In genomic region chr5:124738751-124739559, GRCh38 we compare ENCODE assay signal across 11 cellular contexts. TPM values are rescaled to one million over a fixed set of nuclear protein-coding genes. Genes with fewer than 3 reads are reported as not detected.
DNase-seq lines count a peak whose midpoint lies in the region; ATAC-seq, FAIRE-seq and TF ChIP-seq lines count a peak whose summit lies in the region.
"Had no signal": no experiment of that assay in that cellular context is flagged by ENCODE, and none has a peak within 500 bp of the region (broad histone marks: within the 10 kb centered on the region; RNA-seq: fewer than 3 reads in every experiment).

No MANE protein-coding gene starts in this region.

- H3K4me3 ChIP-seq in HEK293 (ENCODE audit: low read depth, low read length), result no peak overlapping the region
- no peak overlapping the region for H3K4me3 ChIP-seq in NT2/D1 (ENCODE audit: insufficient read length, low read depth)
- H3K4me3 ChIP-seq in hepatocyte, result no peak overlapping the region
- no peak overlapping the region for H3K4me3 ChIP-seq in small intestine (ENCODE audit: low read depth in 1 of 2, low read length in 2 of 2)
- no peak overlapping the region for H3K4me3 ChIP-seq in tibial artery
- H3K4me3 ChIP-seq: pancreas had no signal

- no peaks in the 10 kb centered on the region for H4K20me1 ChIP-seq in hepatocyte (ENCODE audit: insufficient read depth, poor library complexity, severe bottlenecking)

- no peak overlapping the region for H3K9ac ChIP-seq in NT2/D1 (ENCODE audit: insufficient read length, low read depth)

- no peak overlapping the region for H2AFZ ChIP-seq in hepatocyte

- TF ChIP-seq CTCF in HEK293 (tag by site-specific recombination; IDR thresholded peaks at IDR 0.05), result no peak
- TF ChIP-seq CTCF in hepatocyte (IDR thresholded peaks at IDR 0.05; ENCODE audit: poor library complexity), result peak; percentile 31
- no peak for TF ChIP-seq CTCF in tibial artery (IDR thresholded peaks at IDR 0.05)

- H3K27me3 ChIP-seq in NT2/D1 (ENCODE audit: insufficient read depth, insufficient read length) (no peaks in the 10 kb centered on the region), hepatocyte (no peaks in the 10 kb centered on the region), small intestine (ENCODE audit: control insufficient read depth in 2 of 2, insufficient read depth in 2 of 2, low read length in 2 of 2) (no peaks in the 10 kb centered on the region), tibial artery (peaks cover 0 to 3% of the 10 kb centered on the region in 2 donors)
- H3K27me3 ChIP-seq: pancreas had no signal

- FAIRE-seq in small intestine (lab: Jason Lieb, UNC), result no peak
- FAIRE-seq: endometrium, pancreas had no signal

- WGBS in hepatocyte (ENCODE audit: low lambda C conversion rate, missing lambda C conversion rate), result 22% methylated on average over 9 of the region's 9 CpGs
- WGBS in small intestine, 3 donors, result 15 to 42% (median 23%) methylated on average over 9 of the region's 9 CpGs

- peak overlapping the region; percentile 99 for H3K27ac ChIP-seq in HEK293 (ENCODE audit: extremely low read depth, low read depth, low read length)
- H3K27ac ChIP-seq in hepatocyte, result peak overlapping the region; percentile 77
- H3K27ac ChIP-seq in small intestine (ENCODE audit: low read depth in 1 of 2, low read length in 1 of 2), result peak overlapping the region; percentile 55 to 56
- H3K27ac ChIP-seq in tibial artery, result no peak overlapping the region

- H3K4me2 ChIP-seq in hepatocyte, result peak overlapping the region; percentile 78

- intact Hi-C loops in tibial artery (cut with DNase I; ENCODE audit: low total_unique reads), result no loop called here

- H3K9me3 ChIP-seq in HEK293 (ENCODE audit: control insufficient read depth, insufficient read depth, low read depth, low read length) (no peaks in the 10 kb centered on the region), NT2/D1 (ENCODE audit: insufficient read depth, low read length) (peaks cover 83% of the 10 kb centered on the region; the same call in 1 of the 2 replicates), hepatocyte (ENCODE audit: low read depth) (no peaks in the 10 kb centered on the region), small intestine (ENCODE audit: control insufficient read depth, low read depth) (no peaks in the 10 kb centered on the region), tibial artery (no peaks in the 10 kb centered on the region)
- H3K9me3 ChIP-seq: pancreas had no signal

- CTCF ChIA-PET in HEK293 (lab: Yijun Ruan, JAX), result interaction anchor here (0.7 to 1.0 kb wide), 2 partner anchors 139 to 1069 kb away, joined by 3 to 4 read pairs; no protein-coding TSS in a partner anchor

- peaks cover 86% of the 10 kb centered on the region for H3K79me2 ChIP-seq in hepatocyte

- H3K4me1 ChIP-seq in HEK293 (ENCODE audit: control insufficient read depth, insufficient read depth, low read length) (peaks cover 73% of the 10 kb centered on the region), NT2/D1 (ENCODE audit: insufficient read depth, insufficient read length) (no peaks in the 10 kb centered on the region), hepatocyte (ENCODE audit: insufficient read depth) (peaks cover 77% of the 10 kb centered on the region), small intestine (ENCODE audit: control insufficient read depth in 2 of 2, insufficient read depth in 1 of 2, low read depth in 1 of 2, low read length in 1 of 2) (peaks cover 6 to 23% of the 10 kb centered on the region in 2 donors), tibial artery (peaks cover 0 to 32% (median 6%) of the 10 kb centered on the region in 4 donors)

- POLR2A ChIA-PET in HEK293 (lab: Yijun Ruan, JAX), result interaction anchor here (0.6 to 1.5 kb wide), 6 partner anchors 10 to 399 kb away, joined by 3 to 7 read pairs (median 4); no protein-coding TSS in a partner anchor

- no peak for ATAC-seq in GM18867 (IDR thresholded peaks at IDR 0.05; ENCODE audit: unreplicated experiment)
- ATAC-seq: pancreas had no signal

- DNase-seq in NT2/D1 (ENCODE audit: low read depth, low spot score) (peak; percentile 80), hepatocyte (ENCODE audit: low spot score) (peak; percentile 63), small intestine (peak; percentile 66), tibial artery (no peak), HK-2 (ENCODE audit: unreplicated experiment) (no peak)
- DNase-seq in stimulated activated naive CD4-positive, alpha-beta T cell (lab: John Stamatoyannopoulos, UW), result no peak
- DNase-seq: NCI-H524 treated with DMSO at 0.1 percent for 48 hours, pancreas had no signal

- H3K36me3 ChIP-seq in HEK293 (ENCODE audit: control insufficient read depth in 2 of 2, insufficient read depth in 1 of 2, low read length in 2 of 2) (no peaks in the 10 kb centered on the region), NT2/D1 (ENCODE audit: insufficient read depth, insufficient read length, low read length) (peaks cover 13% of the 10 kb centered on the region), hepatocyte (replicated peaks; ENCODE audit: insufficient read depth, low read depth) (no peaks in the 10 kb centered on the region), small intestine (ENCODE audit: control insufficient read depth in 2 of 2, insufficient read depth in 2 of 2, low read length in 2 of 2) (no peaks in the 10 kb centered on the region), tibial artery (no peaks in the 10 kb centered on the region)
- H3K36me3 ChIP-seq: pancreas had no signal

- no peaks in the 10 kb centered on the region for H3K9me2 ChIP-seq in hepatocyte (replicated peaks; ENCODE audit: insufficient read depth)

TF ChIP-seq in HEK293, 187 proteins besides CTCF, POLR2A, EP300 and RAD21 (continues in another document):
- TF ChIP-seq RBAK (tag by site-specific recombination; IDR thresholded peaks at IDR 0.05) (no peak), ZSCAN4 (tag by site-specific recombination; IDR thresholded peaks at IDR 0.05) (no peak), BCL11B (tag by site-specific recombination; IDR thresholded peaks at IDR 0.05; ENCODE audit: low read depth) (no peak), ZNF423 (tag by site-specific recombination; IDR thresholded peaks at IDR 0.05) (no peak), ZBTB10 (tag by site-specific recombination; IDR thresholded peaks at IDR 0.05) (no peak), ZNF776 (tag by site-specific recombination; IDR thresholded peaks at IDR 0.05; ENCODE audit: borderline replicate concordance) (no peak), ZNF426 (tag by site-specific recombination; IDR thresholded peaks at IDR 0.05) (no peak), ZNF138 (tag by site-specific recombination; IDR thresholded peaks at IDR 0.05; ENCODE audit: borderline replicate concordance) (no peak), GLI2 (tag by site-specific recombination; IDR thresholded peaks at IDR 0.05; ENCODE audit: borderline replicate concordance, low read depth) (no peak; the same call in 1 of the 2 replicates), ZNF596 (tag by site-specific recombination; IDR thresholded peaks at IDR 0.05) (peak; percentile 52), ZNF335 (tag by site-specific recombination; conservative IDR thresholded peaks at IDR 0.05) (peak; percentile 42; the same call in 1 of the 2 replicates)

RNA-seq across cellular contexts. Expression of gene ZNF608, which starts 7.5 kb away (rescaled TPM):
- total RNA-seq in hepatocyte, result 28.5 and 30.0 TPM in 2 replicates
- polyA plus RNA-seq in hepatocyte (12.4 and 19.8 TPM in 2 replicates), small intestine (10 to 100 TPM in 2 of 3 donors, 1 to 10 TPM in 1; 5.7 to 13.7 (median 11.6) TPM)

Comparison
In these comparisons a context has a peak if more than half of its experiments do, and no peak if none do; other contexts are left out.
1. H3K27ac ChIP-seq: peak in HEK293 (single experiment), hepatocyte (single experiment) and small intestine (2 of 2); none in tibial artery (0 of 2).
2. DNase-seq: peak in NT2/D1 (single experiment), hepatocyte (single experiment) and small intestine (single experiment); none in tibial artery (0 of 2), HK-2 (single experiment) and stimulated activated naive CD4-positive, alpha-beta T cell (0 of 6).